In genomic region chr19:12932392-12933286, GRCh38 we compare ENCODE assay signal across 2 cellular contexts.
TF ChIP-seq lines count a peak whose summit lies in the region.

No MANE protein-coding gene starts in this region.

TF ChIP-seq in GM23338, 12 proteins besides CTCF, POLR2A, EP300 and RAD21 (continued from another document):
- TF ChIP-seq, protein P1, sequence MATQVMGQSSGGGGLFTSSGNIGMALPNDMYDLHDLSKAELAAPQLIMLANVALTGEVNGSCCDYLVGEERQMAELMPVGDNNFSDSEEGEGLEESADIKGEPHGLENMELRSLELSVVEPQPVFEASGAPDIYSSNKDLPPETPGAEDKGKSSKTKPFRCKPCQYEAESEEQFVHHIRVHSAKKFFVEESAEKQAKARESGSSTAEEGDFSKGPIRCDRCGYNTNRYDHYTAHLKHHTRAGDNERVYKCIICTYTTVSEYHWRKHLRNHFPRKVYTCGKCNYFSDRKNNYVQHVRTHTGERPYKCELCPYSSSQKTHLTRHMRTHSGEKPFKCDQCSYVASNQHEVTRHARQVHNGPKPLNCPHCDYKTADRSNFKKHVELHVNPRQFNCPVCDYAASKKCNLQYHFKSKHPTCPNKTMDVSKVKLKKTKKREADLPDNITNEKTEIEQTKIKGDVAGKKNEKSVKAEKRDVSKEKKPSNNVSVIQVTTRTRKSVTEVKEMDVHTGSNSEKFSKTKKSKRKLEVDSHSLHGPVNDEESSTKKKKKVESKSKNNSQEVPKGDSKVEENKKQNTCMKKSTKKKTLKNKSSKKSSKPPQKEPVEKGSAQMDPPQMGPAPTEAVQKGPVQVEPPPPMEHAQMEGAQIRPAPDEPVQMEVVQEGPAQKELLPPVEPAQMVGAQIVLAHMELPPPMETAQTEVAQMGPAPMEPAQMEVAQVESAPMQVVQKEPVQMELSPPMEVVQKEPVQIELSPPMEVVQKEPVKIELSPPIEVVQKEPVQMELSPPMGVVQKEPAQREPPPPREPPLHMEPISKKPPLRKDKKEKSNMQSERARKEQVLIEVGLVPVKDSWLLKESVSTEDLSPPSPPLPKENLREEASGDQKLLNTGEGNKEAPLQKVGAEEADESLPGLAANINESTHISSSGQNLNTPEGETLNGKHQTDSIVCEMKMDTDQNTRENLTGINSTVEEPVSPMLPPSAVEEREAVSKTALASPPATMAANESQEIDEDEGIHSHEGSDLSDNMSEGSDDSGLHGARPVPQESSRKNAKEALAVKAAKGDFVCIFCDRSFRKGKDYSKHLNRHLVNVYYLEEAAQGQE (IDR thresholded peaks at IDR 0.05; ENCODE audit: unreplicated experiment), result no peak
- no peak for TF ChIP-seq ZNF331 (CRISPR knock-in tag; IDR thresholded peaks at IDR 0.05; ENCODE audit: low read depth)
- no peak for TF ChIP-seq ZNF462 (CRISPR knock-in tag; IDR thresholded peaks at IDR 0.05)
- TF ChIP-seq, protein P2, sequence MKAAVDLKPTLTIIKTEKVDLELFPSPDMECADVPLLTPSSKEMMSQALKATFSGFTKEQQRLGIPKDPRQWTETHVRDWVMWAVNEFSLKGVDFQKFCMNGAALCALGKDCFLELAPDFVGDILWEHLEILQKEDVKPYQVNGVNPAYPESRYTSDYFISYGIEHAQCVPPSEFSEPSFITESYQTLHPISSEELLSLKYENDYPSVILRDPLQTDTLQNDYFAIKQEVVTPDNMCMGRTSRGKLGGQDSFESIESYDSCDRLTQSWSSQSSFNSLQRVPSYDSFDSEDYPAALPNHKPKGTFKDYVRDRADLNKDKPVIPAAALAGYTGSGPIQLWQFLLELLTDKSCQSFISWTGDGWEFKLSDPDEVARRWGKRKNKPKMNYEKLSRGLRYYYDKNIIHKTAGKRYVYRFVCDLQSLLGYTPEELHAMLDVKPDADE (IDR thresholded peaks at IDR 0.05), result no peak
- TF ChIP-seq EZH2 (IDR thresholded peaks at IDR 0.05; ENCODE audit: low read depth, unreplicated experiment), result no peak
- no peak for TF ChIP-seq EZH2phosphoT487 (IDR thresholded peaks at IDR 0.05; ENCODE audit: unreplicated experiment)

TF ChIP-seq in SK-N-SH treated with all-trans-retinoic acid at 6 μM for 48 hours, 23 proteins besides CTCF, POLR2A, EP300 and RAD21 (continued from another document):
- TF ChIP-seq ZC3H10 (CRISPR knock-in tag; IDR thresholded peaks at IDR 0.05) (no peak), ZNF70 (CRISPR knock-in tag; IDR thresholded peaks at IDR 0.05) (no peak), ESRRG (CRISPR knock-in tag; IDR thresholded peaks at IDR 0.05) (no peak), GLIS3 (CRISPR knock-in tag; IDR thresholded peaks at IDR 0.05) (no peak), RARB (CRISPR knock-in tag; IDR thresholded peaks at IDR 0.05) (no peak)
TF ChIP-seq in SK-N-SH treated with all-trans-retinoic acid at 6 μM for 48 hours: peak in this region for 0.
